23 cellular contexts compared by ENCODE assay signal in the genomic region with DNA sequence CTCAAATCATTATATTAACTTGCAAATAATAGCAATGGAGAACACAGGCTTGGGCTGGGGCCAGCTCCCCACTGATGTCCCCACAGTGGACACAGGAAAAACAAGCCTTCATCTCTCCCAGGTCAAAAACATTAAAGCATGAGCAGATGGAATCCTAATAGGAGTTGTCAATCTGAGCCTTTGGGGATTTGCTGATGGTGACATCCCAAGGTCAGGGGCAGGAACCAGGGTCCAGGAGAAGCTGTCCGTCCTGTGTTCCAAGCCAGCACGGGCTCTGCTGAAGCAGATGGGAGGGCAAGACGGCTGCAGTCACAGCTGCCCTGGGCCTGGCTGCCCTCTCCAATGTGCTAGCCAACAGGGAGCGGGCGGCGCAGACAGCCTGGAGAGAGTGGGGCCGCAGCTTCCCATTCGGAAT.
DNase-seq lines count a peak whose midpoint lies in the region; ATAC-seq, FAIRE-seq and TF ChIP-seq lines count a peak whose summit lies in the region.
"Had no signal": no experiment of that assay in that cellular context is flagged by ENCODE, and none has a peak within 500 bp of the region (broad histone marks: within the 10 kb centered on the region; RNA-seq: fewer than 3 reads in every experiment).

No MANE protein-coding gene starts in this region.

- H3K27ac ChIP-seq in heart right ventricle (no peak overlapping the region), small intestine (ENCODE audit: low read depth in 1 of 2, low read length in 1 of 2) (no peak overlapping the region)
- H3K27ac ChIP-seq: adrenal gland; BLaER1 treated with 17β-estradiol and CSF1 and Interleukin-3, amounts not matched to agents 10 nM and 100 nM had no signal

- H3K4me3 ChIP-seq in heart right ventricle (no peak overlapping the region), small intestine (ENCODE audit: low read depth in 1 of 2, low read length in 2 of 2) (no peak overlapping the region)
- H3K4me3 ChIP-seq: adrenal gland; BLaER1 treated with 17β-estradiol and CSF1 and Interleukin-3, amounts not matched to agents 10 nM and 100 nM had no signal

- H3K36me3 ChIP-seq in heart right ventricle (no peaks in the 10 kb centered on the region), small intestine (ENCODE audit: control insufficient read depth in 2 of 2, insufficient read depth in 2 of 2, low read length in 2 of 2) (no peaks in the 10 kb centered on the region)
- H3K36me3 ChIP-seq: adrenal gland had no signal

- TF ChIP-seq CTCF in brain (conservative IDR thresholded peaks at IDR 0.05) (no peak), heart right ventricle (IDR thresholded peaks at IDR 0.05) (no peak)

- H3K27me3 ChIP-seq in heart right ventricle (peaks cover 0 to 23% (median 11%) of the 10 kb centered on the region in 7 donors), small intestine (ENCODE audit: control insufficient read depth in 2 of 2, insufficient read depth in 2 of 2, low read length in 2 of 2) (no peaks in the 10 kb centered on the region)
- H3K27me3 ChIP-seq: adrenal gland; BLaER1 treated with 17β-estradiol and CSF1 and Interleukin-3, amounts not matched to agents 10 nM and 100 nM had no signal

- H3K36me3 Mint-ChIP-seq in brain, result peaks cover 17% of the 10 kb centered on the region
- H3K36me3 Mint-ChIP-seq in activated CD4-positive, alpha-beta T cell treated with anti-CD3 and anti-CD28 coated beads, Interleukin-2, amount 10 ng/mL, durations not matched to agents 24 days and 14 days (ENCODE audit: low read depth), result peaks cover under 1% of the 10 kb centered on the region

- peak overlapping the region in 3 of 5 experiments; percentile 1 to 61 (median 45) for H3K27ac Mint-ChIP-seq in brain
- H3K27ac Mint-ChIP-seq in activated CD4-positive, alpha-beta T cell treated with anti-CD3 and anti-CD28 coated beads, Interleukin-2, amount 10 ng/mL, durations not matched to agents 24 days and 14 days, result no peak overlapping the region
- H3K27ac Mint-ChIP-seq: T-cell had no signal

- H3K4me1 Mint-ChIP-seq in brain, result peaks cover 18% of the 10 kb centered on the region
- H3K4me1 Mint-ChIP-seq in activated CD4-positive, alpha-beta T cell treated with anti-CD3 and anti-CD28 coated beads, Interleukin-2, amount 10 ng/mL, durations not matched to agents 24 days and 14 days, result no peaks in the 10 kb centered on the region
- H3K4me1 Mint-ChIP-seq: T-cell had no signal

- WGBS in heart right ventricle, 2 donors, result 53 to 70% methylated on average over 8 of the region's 8 CpGs
- 63 to 84% (median 78%) methylated on average over 8 of the region's 8 CpGs for WGBS in small intestine, 3 donors

- no peak for FAIRE-seq in small intestine (lab: Jason Lieb, UNC)
- FAIRE-seq: frontal cortex, H1 had no signal

- H3K9me3 Mint-ChIP-seq in brain, result peaks cover 14 to 31% (median 23%) of the 10 kb centered on the region in 5 experiments
- peaks cover 3% of the 10 kb centered on the region for H3K9me3 Mint-ChIP-seq in activated CD4-positive, alpha-beta T cell treated with anti-CD3 and anti-CD28 coated beads, Interleukin-2, amount 10 ng/mL, durations not matched to agents 24 days and 14 days

- intact Hi-C loops in heart right ventricle (cut with DNase I) (loop anchor here in 2 of 10 donors (10.0 kb wide), 1 partner anchor 855 kb away; no protein-coding TSS in a partner anchor), posterior cingulate gyrus (cut with DNase I) (no loop called here)
- intact Hi-C loops in activated CD4-positive, alpha-beta T cell treated with anti-CD3 and anti-CD28 coated beads, Interleukin-2, amount 10 ng/mL, durations not matched to agents 24 days and 14 days (cut with micrococcal nuclease), result no loop called here

- peaks cover 0 to 29% (median 17%) of the 10 kb centered on the region in 11 donors for H3K9me3 ChIP-seq in heart right ventricle
- no peaks in the 10 kb centered on the region for H3K9me3 ChIP-seq in small intestine (ENCODE audit: control insufficient read depth, low read depth)

- DNase-seq in Ammon's horn (ENCODE audit: low spot score) (peak; percentile 73), heart right ventricle (peak in 1 of 2 donors; percentile 28), posterior cingulate gyrus (peak in 6 of 10 donors; percentile 30 to 91 (median 46)), small intestine (no peak), ureter (ENCODE audit: low spot score) (no peak)
- DNase-seq in activated CD4-positive, alpha-beta T cell treated with anti-CD3 and anti-CD28 coated beads, Interleukin-2, amount 10 ng/mL, durations not matched to agents 24 days and 14 days, result no peak
- DNase-seq: activated CD4-positive, alpha-beta T cell treated with anti-CD3 and anti-CD28 coated beads for 48 hours; activated gamma-delta T cell treated with Interleukin-2 at 50 U/mL for 16 hours; effector CD4-positive, alpha-beta T cell; IMR-90; left cardiac atrium; NCI-H2171; NCI-H748 treated with DMSO at 0.1 percent for 48 hours; SHP77 treated with DMSO at 0.1 percent for 48 hours; stimulated activated CD8-positive, alpha-beta memory T cell treated with anti-CD3 and anti-CD28 coated beads, Interleukin-4, amount 100 ng/mL, for 48 hours had no signal

- no peak overlapping the region for H3K4me3 Mint-ChIP-seq in brain
- H3K4me3 Mint-ChIP-seq in activated CD4-positive, alpha-beta T cell treated with anti-CD3 and anti-CD28 coated beads, Interleukin-2, amount 10 ng/mL, durations not matched to agents 24 days and 14 days, result no peak overlapping the region
- H3K4me3 Mint-ChIP-seq: T-cell had no signal

- ATAC-seq in heart right ventricle (peak in 6 of 8 donors; percentile 47 to 73 (median 52)), GM21576 (IDR thresholded peaks at IDR 0.05; ENCODE audit: unreplicated experiment) (no peak)
- ATAC-seq: esophagus mucosa, T-cell had no signal

- peaks cover under 1% of the 10 kb centered on the region for H3K27me3 Mint-ChIP-seq in brain
- H3K27me3 Mint-ChIP-seq in activated CD4-positive, alpha-beta T cell treated with anti-CD3 and anti-CD28 coated beads, Interleukin-2, amount 10 ng/mL, durations not matched to agents 24 days and 14 days, result peaks cover 14% of the 10 kb centered on the region

- H3K4me1 ChIP-seq in heart right ventricle (peaks cover 0 to 5% (median 0%) of the 10 kb centered on the region in 9 donors), small intestine (ENCODE audit: control insufficient read depth in 2 of 2, insufficient read depth in 1 of 2, low read depth in 1 of 2, low read length in 1 of 2) (no peaks in the 10 kb centered on the region)
- H3K4me1 ChIP-seq: adrenal gland had no signal

Comparison
In these comparisons a context has a peak if more than half of its experiments do, and no peak if none do; other contexts are left out.
1. DNase-seq: peak in Ammon's horn (single experiment) and posterior cingulate gyrus (6 of 10); none in small intestine (single experiment), activated CD4-positive, alpha-beta T cell treated with anti-CD3 and anti-CD28 coated beads, Interleukin-2, amount 10 ng/mL, durations not matched to agents 24 days and 14 days (single experiment) and ureter (single experiment).